1 cellular context compared by ENCODE assay signal in genomic region chr1:43945898-43946243, GRCh38.
A peak's percentile ranks its signal among the peaks of the same experiment; 100 is the strongest.
TF ChIP-seq lines count a peak whose summit lies in the region.

No MANE protein-coding gene starts in this region.

TF ChIP-seq in H1, 55 proteins besides CTCF, POLR2A, EP300 and RAD21:
- TF ChIP-seq CHD1 (IDR thresholded peaks at IDR 0.05; ENCODE audit: low read depth, low read length) = no peak
- peak; percentile 61 for TF ChIP-seq CEBPB (IDR thresholded peaks at IDR 0.05; ENCODE audit: low read depth, low read length)
